Comparison of ENCODE assay signal across 1 cellular context in genomic region chr14:55272922-55273321, GRCh38.
TF ChIP-seq lines count a peak whose summit lies in the region.

No MANE protein-coding gene starts in this region.

TF ChIP-seq in GM23338, 12 proteins besides CTCF, POLR2A, EP300 and RAD21 (continued from another document):
- TF ChIP-seq ZNF462 (CRISPR knock-in tag; IDR thresholded peaks at IDR 0.05) (no peak), REST (IDR thresholded peaks at IDR 0.05; ENCODE audit: unreplicated experiment) (no peak), EZH2phosphoT487 (IDR thresholded peaks at IDR 0.05; ENCODE audit: unreplicated experiment) (no peak)
